ENCODE assay signal across 8 cellular contexts in genomic region chr17:76265624-76266243, GRCh38. TPM values are rescaled to one million over a fixed set of nuclear protein-coding genes. Genes with fewer than 3 reads are reported as not detected.
DNase-seq lines count a peak whose midpoint lies in the region; ATAC-seq lines count a peak whose summit lies in the region.

No MANE protein-coding gene starts in this region.

- H3K4me1 ChIP-seq in muscle layer of colon (ENCODE audit: insufficient read depth, low read length) = peaks cover 33% of the 10 kb centered on the region
- H3K4me1 ChIP-seq in urinary bladder (ENCODE audit: insufficient read depth) = peaks cover 2% of the 10 kb centered on the region

- H3K4me3 ChIP-seq in MG63 = peak overlapping the region; percentile 74
- peak overlapping the region; percentile 60 to 94 for H3K4me3 ChIP-seq in muscle layer of colon (ENCODE audit: low read depth in 1 of 2, low read length in 2 of 2)
- peak overlapping the region; percentile 99 for H3K4me3 ChIP-seq in urinary bladder (ENCODE audit: low read depth, low read length)

- DNase-seq in GM03348 (ENCODE audit: low spot score) (peak; percentile 75), MG63 (peak; percentile 56), epithelial cell of prostate (ENCODE audit: low read depth, low spot score) (no peak)
- DNase-seq in activated CD8-positive, alpha-beta memory T cell treated with anti-CD3 and anti-CD28 coated beads, Interleukin-2, amount 50 U/mL, for 48 hours = peak; percentile 82

- H3K27me3 ChIP-seq in MG63 (no peaks in the 10 kb centered on the region), muscle layer of colon (ENCODE audit: control insufficient read depth in 1 of 2, insufficient read depth in 2 of 2, low read length in 2 of 2) (no peaks in the 10 kb centered on the region)

- under 1% methylated on average over 76 of the region's 76 CpGs for WGBS in urinary bladder

- H3K9ac ChIP-seq in muscle layer of colon (ENCODE audit: low read length) = no peak overlapping the region

- H3K36me3 ChIP-seq in MG63 (peaks cover 6% of the 10 kb centered on the region; the same call in 1 of the 2 replicates), muscle layer of colon (ENCODE audit: insufficient read depth, low read length) (peaks cover 1% of the 10 kb centered on the region), urinary bladder (ENCODE audit: insufficient read depth) (peaks cover 3% of the 10 kb centered on the region)

- H3K9me3 ChIP-seq in MG63 = no peaks in the 10 kb centered on the region
- H3K9me3 ChIP-seq in muscle layer of colon (ENCODE audit: low read length) = no peaks in the 10 kb centered on the region

- no peak for ATAC-seq in HG03135 (IDR thresholded peaks at IDR 0.05; ENCODE audit: unreplicated experiment)
- no peak for ATAC-seq in GM21825 (IDR thresholded peaks at IDR 0.05; ENCODE audit: unreplicated experiment)

- H3K27ac ChIP-seq in epithelial cell of prostate (peak overlapping the region; percentile 95), muscle layer of colon (ENCODE audit: low read depth, low read length) (peak overlapping the region; percentile 89), urinary bladder (ENCODE audit: low read depth) (peak overlapping the region; percentile 94)

RNA-seq across cellular contexts. Expression of gene UBALD2, which starts 0.6 kb away (rescaled TPM):
- total RNA-seq in MG63 (2014; rRNA removed; shearing (Covaris generic); ENCODE audit: low replicate concordance) = 1.2 and 7.0 TPM in 2 replicates
- 5.4 TPM for total RNA-seq in urinary bladder
- polyA plus RNA-seq in urinary bladder = 22.4 TPM

RNA-seq across cellular contexts. Expression of gene RNF157, which starts 25.4 kb away (rescaled TPM):
- 0.40 and 0.94 TPM in 2 replicates for total RNA-seq in MG63 (2014; rRNA removed; shearing (Covaris generic); ENCODE audit: low replicate concordance)
- 1.9 TPM for total RNA-seq in urinary bladder
- polyA plus RNA-seq in urinary bladder = 5.8 TPM

RNA-seq across cellular contexts. Expression of gene QRICH2, which starts 42.3 kb away (rescaled TPM):
- 0.92 and 3.4 TPM in 2 replicates for total RNA-seq in MG63 (2014; rRNA removed; shearing (Covaris generic); ENCODE audit: low replicate concordance)
- 3.2 TPM for total RNA-seq in urinary bladder
- polyA plus RNA-seq in urinary bladder = 2.4 TPM
